Comparison of ENCODE assay signal across 12 cellular contexts in the genomic region with DNA sequence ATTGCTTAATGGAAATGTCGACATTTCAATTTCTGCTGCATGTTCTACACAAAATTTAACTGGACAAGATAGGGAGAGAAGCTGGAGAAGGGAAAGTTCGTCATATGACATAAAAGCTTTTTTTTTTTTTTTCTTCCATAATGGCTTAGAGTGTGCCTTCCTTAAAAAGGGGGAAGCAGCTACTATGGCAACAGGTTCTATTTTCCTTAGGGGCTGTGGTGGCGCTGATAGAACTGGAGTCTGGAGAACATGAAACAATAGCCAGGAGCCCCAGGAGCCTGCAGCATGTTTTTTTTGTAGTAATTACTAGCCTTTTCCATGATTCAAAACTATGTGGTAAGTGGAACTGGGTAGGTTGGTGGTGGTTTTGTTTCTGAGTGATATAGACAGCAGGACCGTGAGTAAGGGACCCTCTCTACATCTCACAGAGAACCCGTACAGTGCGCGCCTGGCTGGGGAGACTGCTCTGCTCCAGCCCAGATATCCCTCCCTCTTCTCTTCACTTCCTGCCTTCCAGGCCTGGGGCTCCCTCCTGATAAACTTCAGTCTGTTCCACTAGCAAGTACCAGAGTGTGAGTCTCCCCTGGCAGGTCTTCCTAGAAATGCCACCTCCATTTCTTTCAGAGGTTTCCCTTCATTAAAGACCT.
DNase-seq lines count a peak whose midpoint lies in the region; ATAC-seq, FAIRE-seq and TF ChIP-seq lines count a peak whose summit lies in the region.
"Had no signal": no experiment of that assay in that cellular context is flagged by ENCODE, and none has a peak within 500 bp of the region (broad histone marks: within the 10 kb centered on the region; RNA-seq: fewer than 3 reads in every experiment).

No MANE protein-coding gene starts in this region.

- peaks cover 16% of the 10 kb centered on the region for H3K36me3 Mint-ChIP-seq in CD4-positive, alpha-beta T cell (ENCODE audit: low read depth)

- peaks cover 10% of the 10 kb centered on the region for H3K4me1 Mint-ChIP-seq in CD4-positive, alpha-beta T cell (ENCODE audit: low read depth)

- H3K4me3 ChIP-seq in KMS-11 (IDR thresholded peaks at IDR 0.05; ENCODE audit: insufficient read depth, low read depth, low read length) (no peak overlapping the region), heart left ventricle (no peak overlapping the region)
- H3K4me3 ChIP-seq: thoracic aorta had no signal

- intact Hi-C loops in heart left ventricle (cut with DNase I), result loop anchor here in 8 of 10 donors (10.0 kb wide), 3 partner anchors 177 to 723 kb away; a partner anchor contains a TSS
- intact Hi-C loops in CD4-positive, alpha-beta T cell (cut with DNase I, micrococcal nuclease), result no loop called here

- peak overlapping the region; percentile 35 for H3K4me2 ChIP-seq in KMS-11

- WGBS in heart left ventricle, 4 donors, result 72 to 80% (median 77%) methylated on average over 7 of the region's 7 CpGs

- TF ChIP-seq POLR2A in heart left ventricle (IDR thresholded peaks at IDR 0.05), result no peak

- peak; percentile 53 to 68 for DNase-seq in activated CD4-positive, alpha-beta T cell treated with anti-CD3 and anti-CD28 coated beads, Interleukin-2, amount 50 U/mL, for 48 hours
- DNase-seq in heart left ventricle, result no peak
- peak; percentile 56 for DNase-seq in stimulated activated CD4-positive, alpha-beta T cell treated with anti-CD3 and anti-CD28 coated beads, Interleukin-4, amount 100 ng/mL, for 24 hours
- DNase-seq in CD4-positive, alpha-beta T cell, result no peak
- no peak for DNase-seq in HTR-8/SVneo (ENCODE audit: insufficient read length, low spot score)
- no peak for DNase-seq in DMS79 treated with DMSO at 0.1 percent for 48 hours (lab: John Stamatoyannopoulos, UW)
- DNase-seq: NCI-H2081, T-cell had no signal

- no peak overlapping the region for H3K9ac ChIP-seq in KMS-11

- no peaks in the 10 kb centered on the region for H3K27me3 ChIP-seq in KMS-11 (ENCODE audit: insufficient read depth, low read depth)
- no peaks in the 10 kb centered on the region for H3K27me3 ChIP-seq in heart left ventricle
- no peaks in the 10 kb centered on the region for H3K27me3 ChIP-seq in CD4-positive, alpha-beta T cell (ENCODE audit: control insufficient read depth, insufficient read depth, low read length)

- H2AFZ ChIP-seq in KMS-11 (ENCODE audit: low read depth), result no peak overlapping the region

- no peak overlapping the region for H3K4me3 Mint-ChIP-seq in CD4-positive, alpha-beta T cell
- H3K4me3 Mint-ChIP-seq: T-cell had no signal

- peak; percentile 37 to 67 (median 49) for ATAC-seq in heart left ventricle
- ATAC-seq in CD4-positive, alpha-beta T cell (ENCODE audit: poor library complexity), result no peak
- ATAC-seq: T-cell had no signal

- no peaks in the 10 kb centered on the region for H3K27me3 Mint-ChIP-seq in CD4-positive, alpha-beta T cell
- H3K27me3 Mint-ChIP-seq: T-cell had no signal

- no peaks in the 10 kb centered on the region for H3K9me3 Mint-ChIP-seq in CD4-positive, alpha-beta T cell
- H3K9me3 Mint-ChIP-seq: T-cell had no signal

- no peaks in the 10 kb centered on the region for H4K20me1 ChIP-seq in KMS-11 (ENCODE audit: insufficient read depth)

- FAIRE-seq in HTR-8/SVneo (lab: Jason Lieb, UNC), result no peak
- FAIRE-seq: islet of Langerhans had no signal

- H3K9me3 ChIP-seq in heart left ventricle, result no peaks in the 10 kb centered on the region
- H3K9me3 ChIP-seq in CD4-positive, alpha-beta T cell (ENCODE audit: control insufficient read depth, low read length), result no peaks in the 10 kb centered on the region
- H3K9me3 ChIP-seq: thoracic aorta had no signal

- H3K36me3 ChIP-seq in KMS-11 (ENCODE audit: insufficient read depth) (no peaks in the 10 kb centered on the region), heart left ventricle (peaks cover 0 to under 1% (median 0%) of the 10 kb centered on the region in 9 donors)
- H3K36me3 ChIP-seq: thoracic aorta had no signal

- CTCF ChIA-PET in CD4-positive, alpha-beta T cell (lab: Charles Lee), result no interaction called here

- TF ChIP-seq CTCF in KMS-11 (conservative IDR thresholded peaks at IDR 0.05; ENCODE audit: low read depth, low read length) (no peak), heart left ventricle (IDR thresholded peaks at IDR 0.05) (no peak)
- TF ChIP-seq CTCF in CD4-positive, alpha-beta T cell (IDR thresholded peaks at IDR 0.05), result no peak

- H3K27ac ChIP-seq in KMS-11 (peak overlapping the region; percentile 23; the same call in 1 of the 2 replicates), heart left ventricle (peak overlapping the region in 7 of 12 donors; percentile 2 to 53 (median 36))
- H3K27ac ChIP-seq in CD4-positive, alpha-beta T cell (ENCODE audit: low read depth, low read length), result no peak overlapping the region
- H3K27ac ChIP-seq: epithelial cell of prostate, thoracic aorta had no signal

- POLR2A ChIA-PET in CD4-positive, alpha-beta T cell (lab: Charles Lee), result no interaction called here

- no peak overlapping the region for H3K27ac Mint-ChIP-seq in CD4-positive, alpha-beta T cell

- H3K79me2 ChIP-seq in KMS-11 (ENCODE audit: insufficient read depth, low read depth), result no peaks in the 10 kb centered on the region

- peaks cover 48% of the 10 kb centered on the region for H3K4me1 ChIP-seq in KMS-11 (ENCODE audit: low read depth, poor library complexity, severe bottlenecking)
- H3K4me1 ChIP-seq in heart left ventricle, result peaks cover 0 to 26% (median 9%) of the 10 kb centered on the region in 12 donors

Comparison
In these comparisons a context has a peak if more than half of its experiments do, and no peak if none do; other contexts are left out.
1. DNase-seq: peak in activated CD4-positive, alpha-beta T cell treated with anti-CD3 and anti-CD28 coated beads, Interleukin-2, amount 50 U/mL, for 48 hours (2 of 2) and stimulated activated CD4-positive, alpha-beta T cell treated with anti-CD3 and anti-CD28 coated beads, Interleukin-4, amount 100 ng/mL, for 24 hours (single experiment); none in heart left ventricle (0 of 5), CD4-positive, alpha-beta T cell (0 of 10), HTR-8/SVneo (single experiment) and DMS79 treated with DMSO at 0.1 percent for 48 hours (single experiment).
2. intact Hi-C loops: an anchor here in heart left ventricle (10.0 kb wide); none called in CD4-positive, alpha-beta T cell.